ENCODE assay signal across 8 cellular contexts in genomic region chr9:26955921-26956886, GRCh38. TPM values are rescaled to one million over a fixed set of nuclear protein-coding genes. Genes with fewer than 3 reads are reported as not detected.
DNase-seq lines count a peak whose midpoint lies in the region; ATAC-seq and TF ChIP-seq lines count a peak whose summit lies in the region.

Gene IFT74 (plus strand): TSS chr9:26956412. CDS start chr9:26961968, 5,556 bp downstream.

- H3K79me2 ChIP-seq in parathyroid adenoma = peaks cover 4% of the 10 kb centered on the region

- H3K4me1 ChIP-seq in adrenal gland (replicated peaks in 1 of 2) (peaks cover 0 to 25% of the 10 kb centered on the region in 2 donors), parathyroid adenoma (no peaks in the 10 kb centered on the region), tibial artery (peaks cover 0 to 10% (median 5%) of the 10 kb centered on the region in 4 donors)

- peak; percentile 100 for ATAC-seq in HG02642 (IDR thresholded peaks at IDR 0.05; ENCODE audit: poor library complexity, unreplicated experiment)

- H3K9ac ChIP-seq in parathyroid adenoma = peak within 1 kb of the TSS; percentile 76

- H3K27me3 ChIP-seq in adrenal gland = no peaks in the 10 kb centered on the region
- no peaks in the 10 kb centered on the region for H3K27me3 ChIP-seq in parathyroid adenoma (ENCODE audit: control insufficient read depth, insufficient read depth, low read length)
- H3K27me3 ChIP-seq in tibial artery = no peaks in the 10 kb centered on the region

- DNase-seq in NCI-H128 (lab: John Stamatoyannopoulos, UW; ENCODE audit: unreplicated experiment) (peak; percentile 99), T follicular helper cell (ENCODE audit: low read depth) (peak; percentile 92), adrenal gland (peak; percentile 99), cardiac septum (ENCODE audit: low spot score) (peak; percentile 98), tibial artery (peak; percentile 99)

- 0 to 1% (median 1%) methylated on average over 38 to 53 of the region's 53 CpGs for WGBS in adrenal gland, 4 donors

- H3K4me3 ChIP-seq in adrenal gland (peak within 1 kb of the TSS in 3 of 4 donors; percentile 40 to 69 (median 51)), parathyroid adenoma (ENCODE audit: low read depth, low read length) (peak within 1 kb of the TSS; percentile 88), tibial artery (peak within 1 kb of the TSS; percentile 61 to 75)

- peak within 1 kb of the TSS; percentile 85 for H3K4me2 ChIP-seq in parathyroid adenoma (ENCODE audit: low read length)

- TF ChIP-seq POLR2A in GM10847 (IDR thresholded peaks at IDR 0.05; ENCODE audit: extremely low read depth, insufficient read length) = peak; percentile 34
- TF ChIP-seq POLR2A in adrenal gland (IDR thresholded peaks at IDR 0.05) = peak; percentile 63 to 86

- TF ChIP-seq CTCF in adrenal gland (IDR thresholded peaks at IDR 0.05) (peak in 1 of 6 experiments; percentile 2), parathyroid adenoma (IDR thresholded peaks at IDR 0.05) (no peak), tibial artery (IDR thresholded peaks at IDR 0.05) (no peak)

- intact Hi-C loops in adrenal gland (cut with DNase I) = no loop called here
- intact Hi-C loops in cardiac septum (cut with DNase I) = loop anchor here (1.0 kb wide), 1 partner anchor 9 kb away; the partner anchor contains the start of gene PLAA
- intact Hi-C loops in tibial artery (cut with DNase I; ENCODE audit: low total_unique reads) = loop anchor here (5.0 kb wide), 1 partner anchor 64 kb away; the partner anchor contains the start of gene CAAP1

- H3K27ac ChIP-seq in adrenal gland (peak within 1 kb of the TSS; percentile 86 to 95 (median 91)), parathyroid adenoma (peak within 1 kb of the TSS; percentile 72), tibial artery (peak within 1 kb of the TSS; percentile 80 to 92)

- H3K36me3 ChIP-seq in adrenal gland (replicated peaks in 1 of 2) (no peaks in the 10 kb centered on the region), parathyroid adenoma (ENCODE audit: control insufficient read depth, insufficient read depth, low read length) (no peaks in the 10 kb centered on the region), tibial artery (no peaks in the 10 kb centered on the region)

- peak within 1 kb of the TSS; percentile 95 for H2AFZ ChIP-seq in parathyroid adenoma

- H3K9me3 ChIP-seq in adrenal gland (replicated peaks in 1 of 3) (no peaks in the 10 kb centered on the region), parathyroid adenoma (ENCODE audit: control insufficient read depth, low read length) (no peaks in the 10 kb centered on the region), tibial artery (no peaks in the 10 kb centered on the region)

RNA-seq across cellular contexts. Expression of gene IFT74, which starts in this region (rescaled TPM):
- total RNA-seq in adrenal gland (10 to 100 TPM; 12.1 to 24.7 (median 18.7) TPM), cardiac septum (8.7 TPM)
- 10 to 100 TPM; 15.1 to 29.8 (median 18.5) TPM for polyA plus RNA-seq in adrenal gland

Comparison
In these comparisons a context has a peak if more than half of its experiments do, and no peak if none do; other contexts are left out.
1. Peak in every context shown above with its lines: DNase-seq, ATAC-seq, H3K4me3 ChIP-seq and H3K27ac ChIP-seq.
2. intact Hi-C loops: an anchor here in cardiac septum (1.0 kb wide) and tibial artery (5.0 kb wide); none called in adrenal gland.